1 cellular context compared by ENCODE assay signal in the genomic region with DNA sequence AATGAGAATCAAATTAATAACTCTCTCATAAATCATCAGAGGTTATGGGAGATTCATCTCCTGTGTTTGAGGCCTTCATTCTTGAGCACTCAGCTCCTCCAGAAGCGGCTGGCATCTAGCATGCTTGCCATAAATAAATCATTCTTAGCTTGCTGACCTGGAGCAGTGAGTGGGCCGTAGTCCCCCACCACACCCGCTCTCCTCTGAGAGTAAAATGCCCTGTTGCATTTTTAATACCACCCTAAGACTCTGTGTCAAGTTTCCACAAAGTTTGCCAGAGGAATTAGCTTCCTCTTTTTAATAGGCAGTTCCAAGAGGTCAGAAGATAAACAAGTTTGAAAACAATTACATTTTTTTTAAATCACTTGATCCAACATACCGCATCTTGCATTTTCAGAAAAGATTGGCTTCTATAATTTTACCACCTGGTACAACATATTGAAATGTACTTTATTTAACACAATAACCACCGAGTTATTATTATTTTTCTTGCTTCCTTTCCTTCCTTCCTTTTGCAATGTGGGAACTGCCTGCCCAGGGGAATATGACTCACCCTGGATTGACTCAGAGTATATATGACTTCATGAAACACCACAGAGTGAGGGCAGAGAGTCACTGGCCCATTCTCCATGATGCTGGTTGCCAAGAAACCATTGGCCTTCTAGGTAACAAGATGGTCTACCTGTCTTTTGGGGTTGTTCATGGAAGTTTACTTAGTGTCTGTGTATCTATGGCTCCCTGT.
A peak's percentile ranks its signal among the peaks of the same experiment; 100 is the strongest.
TF ChIP-seq lines count a peak whose summit lies in the region.

No MANE protein-coding gene starts in this region.

TF ChIP-seq in IMR-90, 13 proteins besides CTCF, POLR2A, EP300 and RAD21 (continued from another document):
- no peak for TF ChIP-seq MXI1 (IDR thresholded peaks at IDR 0.05; ENCODE audit: borderline replicate concordance, low read depth, low read length)
- no peak for TF ChIP-seq RFX5 (IDR thresholded peaks at IDR 0.05; ENCODE audit: low read depth, low read length)
- TF ChIP-seq NFE2L2 (IDR thresholded peaks at IDR 0.05; ENCODE audit: low read depth, low read length): no peak
- TF ChIP-seq CEBPB (IDR thresholded peaks at IDR 0.05; ENCODE audit: low read depth, low read length): no peak
- TF ChIP-seq FOS (IDR thresholded peaks at IDR 0.05; ENCODE audit: low read depth, low read length): peak; percentile 71; the same call in 1 of the 2 replicates
TF ChIP-seq in IMR-90: peak in this region for 1.
